In genomic region chr10:114300036-114300645, GRCh38 we compare ENCODE assay signal across 15 cellular contexts.
DNase-seq lines count a peak whose midpoint lies in the region; ATAC-seq, FAIRE-seq and TF ChIP-seq lines count a peak whose summit lies in the region.
"Had no signal": no experiment of that assay in that cellular context is flagged by ENCODE, and none has a peak within 500 bp of the region (broad histone marks: within the 10 kb centered on the region; RNA-seq: fewer than 3 reads in every experiment).

No MANE protein-coding gene starts in this region.

- H3K23ac ChIP-seq in IMR-90 (ENCODE audit: low read depth, low read length) = no peak overlapping the region

- dilution Hi-C loops in IMR-90 (cut with HindIII; ENCODE audit: low sequenced_read_pairs, unreplicated experiment) = no loop called here

- no peak overlapping the region for H2AK9ac ChIP-seq in IMR-90 (replicated peaks; ENCODE audit: low read depth, low read length, poor library complexity)

- intact Hi-C loops in IMR-90 (cut with micrococcal nuclease) (loop anchor here (5.0 to 10.0 kb wide), 5 partner anchors 335 to 827 kb away; no protein-coding TSS in a partner anchor), kidney (cut with DNase I) (loop anchor here (10.0 kb wide), 1 partner anchor 135 kb away; no protein-coding TSS in a partner anchor), sigmoid colon (cut with DNase I) (loop anchor here (5.0 kb wide), 3 partner anchors 247 to 827 kb away; no protein-coding TSS in a partner anchor)

- CTCF ChIA-PET in IMR-90 (lab: Yijun Ruan, JAX) = no interaction called here

- no peak for ATAC-seq in IMR-90 (ENCODE audit: low read depth)
- ATAC-seq in GM18502 (IDR thresholded peaks at IDR 0.05; ENCODE audit: poor library complexity, unreplicated experiment) = no peak
- ATAC-seq: GM23338, HCT116 had no signal

- no peak overlapping the region for H2AK5ac ChIP-seq in IMR-90 (ENCODE audit: low read depth, low read length)

- peak overlapping the region; percentile 14 for H2AFZ ChIP-seq in IMR-90 (replicated peaks; ENCODE audit: low read length, poor library complexity)
- H2AFZ ChIP-seq: GM23338 had no signal

- POLR2A ChIA-PET in IMR-90 (lab: Charles Lee; ENCODE audit: unreplicated experiment) = no interaction called here

- BruUV-seq in IMR-90 (replicated peaks; lab: Mats Ljungman, UMichigan) = no TSS peak

- no peak overlapping the region for H2BK20ac ChIP-seq in IMR-90 (ENCODE audit: low read depth, low read length)

- no peak overlapping the region for H3K4me2 ChIP-seq in IMR-90 (ENCODE audit: low read depth, low read length)
- H3K4me2 ChIP-seq: GM23338 had no signal

- no peaks in the 10 kb centered on the region for H3K79me1 ChIP-seq in IMR-90 (ENCODE audit: low read depth in 1 of 2, low read length in 2 of 2)

- H3K4me3 ChIP-seq in IMR-90 (ENCODE audit: insufficient read depth, low read depth, low read length) (no peak overlapping the region), kidney (ENCODE audit: low read length in 2 of 2) (no peak overlapping the region), sigmoid colon (no peak overlapping the region)
- H3K4me3 ChIP-seq: GM23338 had no signal

- peaks cover 15% of the 10 kb centered on the region for H3K9me3 ChIP-seq in IMR-90 (ENCODE audit: control insufficient read depth, insufficient read depth, low read length)
- peaks cover 11 to 14% of the 10 kb centered on the region in 2 donors for H3K9me3 ChIP-seq in kidney (ENCODE audit: control insufficient read depth in 1 of 2, low read length in 2 of 2)
- H3K9me3 ChIP-seq in sigmoid colon = peaks cover 2 to 13% (median 8%) of the 10 kb centered on the region in 4 donors

- no peak overlapping the region for H3K18ac ChIP-seq in IMR-90 (ENCODE audit: low read depth, low read length)

- DNase-seq in IMR-90 (no peak), kidney (peak; percentile 43), sigmoid colon (peak; percentile 56), NOMO-1 treated with DMSO at 0.1 percent for 48 hours (lab: John Stamatoyannopoulos, UW; ENCODE audit: unreplicated experiment) (no peak), mucosa of gallbladder (ENCODE audit: low spot score) (no peak)
- DNase-seq: C1 segment of cervical spinal cord; CD4-positive, alpha-beta memory T cell; DMS153; DND-41; H9 had no signal

- no peak for FAIRE-seq in kidney (lab: Jason Lieb, UNC)
- FAIRE-seq: G401.6, GM12892 had no signal

- no peak for TF ChIP-seq RAD21 in IMR-90 (IDR thresholded peaks at IDR 0.05; ENCODE audit: low read length)

- in situ Hi-C loops in IMR-90 (cut with MboI; ENCODE audit: low sequenced_read_pairs) = loop anchor here (5.0 to 10.0 kb wide), 3 partner anchors 247 to 825 kb away; no protein-coding TSS in a partner anchor

- TF ChIP-seq EP300 in sigmoid colon (IDR thresholded peaks at IDR 0.05) = no peak

- TF ChIP-seq POLR2A in IMR-90 (IDR thresholded peaks at IDR 0.05; ENCODE audit: low read depth, low read length) (no peak), sigmoid colon (IDR thresholded peaks at IDR 0.05) (no peak)

- TF ChIP-seq CTCF in IMR-90 (conservative IDR thresholded peaks at IDR 0.05; ENCODE audit: low read depth, low read length) (no peak), kidney (IDR thresholded peaks at IDR 0.05; ENCODE audit: borderline replicate concordance, extremely low read depth, insufficient read depth) (no peak), sigmoid colon (IDR thresholded peaks at IDR 0.05) (no peak)

- H2BK120ac ChIP-seq in IMR-90 (ENCODE audit: low read depth, low read length) = no peak overlapping the region

- H3K27me3 ChIP-seq in IMR-90 (ENCODE audit: control insufficient read depth, insufficient read depth, low read length) = peaks cover 12% of the 10 kb centered on the region
- no peaks in the 10 kb centered on the region for H3K27me3 ChIP-seq in sigmoid colon

- no peak overlapping the region for H4K91ac ChIP-seq in IMR-90 (ENCODE audit: insufficient read depth, low read depth, low read length)

- WGBS in IMR-90 (ENCODE audit: extremely low coverage in 2 of 2, insufficient read length in 1 of 2), 2 experiments = 71% methylated on average over 1 of the region's 16 CpGs; no CpG with 5 or more reads in 1 of the 2 experiments
- WGBS in sigmoid colon, 2 donors = 95 to 96% methylated on average over 16 of the region's 16 CpGs

- no peak overlapping the region for H3K4ac ChIP-seq in IMR-90 (ENCODE audit: low read depth, low read length)

- no peak overlapping the region for H3K9ac ChIP-seq in IMR-90 (ENCODE audit: low read depth, low read length)
- no peak overlapping the region for H3K9ac ChIP-seq in kidney (ENCODE audit: low read length in 2 of 2)

- H2BK5ac ChIP-seq in IMR-90 (ENCODE audit: low read depth, low read length, poor library complexity, severe bottlenecking) = no peak overlapping the region

- H3K9me1 ChIP-seq in IMR-90 (ENCODE audit: insufficient read depth, low read length) = no peaks in the 10 kb centered on the region

- H3K4me1 ChIP-seq in IMR-90 (ENCODE audit: control insufficient read depth, insufficient read depth, low read length) = peaks cover 3% of the 10 kb centered on the region
- H3K4me1 ChIP-seq in kidney (ENCODE audit: control insufficient read depth in 1 of 2, insufficient read depth in 1 of 2, low read depth in 1 of 2, low read length in 2 of 2) = peaks cover 7% of the 10 kb centered on the region in 2 donors
- H3K4me1 ChIP-seq in sigmoid colon = peaks cover 0 to 17% (median 11%) of the 10 kb centered on the region in 4 donors

- H4K8ac ChIP-seq in IMR-90 (ENCODE audit: low read depth in 2 of 2, low read length in 2 of 2) = no peak overlapping the region

- no peak overlapping the region for H2BK15ac ChIP-seq in IMR-90 (ENCODE audit: low read depth, low read length)

- H4K5ac ChIP-seq in IMR-90 (ENCODE audit: low read depth, low read length) = no peak overlapping the region

- H3K56ac ChIP-seq in IMR-90 (ENCODE audit: extremely low read depth, insufficient read depth, low read length) = no peak overlapping the region

- no peaks in the 10 kb centered on the region for H3K36me3 ChIP-seq in IMR-90 (ENCODE audit: control insufficient read depth, insufficient read depth, low read length)
- H3K36me3 ChIP-seq in kidney (ENCODE audit: control insufficient read depth in 1 of 2, insufficient read depth in 2 of 2, low read length in 2 of 2) = peaks cover 17 to 25% of the 10 kb centered on the region in 2 donors
- peaks cover 0 to 48% (median 20%) of the 10 kb centered on the region in 4 donors for H3K36me3 ChIP-seq in sigmoid colon

- no peak overlapping the region for H3K27ac ChIP-seq in IMR-90 (ENCODE audit: insufficient read depth, low read length)
- H3K27ac ChIP-seq in kidney (ENCODE audit: low read depth in 2 of 2, low read length in 2 of 2) = no peak overlapping the region
- no peak overlapping the region for H3K27ac ChIP-seq in sigmoid colon

- no peak overlapping the region for H3K14ac ChIP-seq in IMR-90 (replicated peaks; ENCODE audit: low read depth, low read length)

- no peaks in the 10 kb centered on the region; the same call in 1 of the 2 replicates for H4K20me1 ChIP-seq in IMR-90 (ENCODE audit: insufficient read depth, low read length)

TF ChIP-seq in IMR-90, 13 proteins besides CTCF, POLR2A, EP300 and RAD21:
- no peak for TF ChIP-seq MAFK (IDR thresholded peaks at IDR 0.05; ENCODE audit: low read depth, low read length)
- TF ChIP-seq MAZ (IDR thresholded peaks at IDR 0.05; ENCODE audit: borderline replicate concordance, low read depth, low read length) = no peak
- no peak for TF ChIP-seq CHD1 (IDR thresholded peaks at IDR 0.05; ENCODE audit: low read depth, low read length)
- TF ChIP-seq USF2 (IDR thresholded peaks at IDR 0.05; ENCODE audit: low read depth, low read length) = no peak
- TF ChIP-seq MXI1 (IDR thresholded peaks at IDR 0.05; ENCODE audit: borderline replicate concordance, low read depth, low read length) = no peak

Comparison
In these comparisons a context has a peak if more than half of its experiments do, and no peak if none do; other contexts are left out.
1. DNase-seq: peak in kidney (single experiment) and sigmoid colon (single experiment); none in IMR-90 (single experiment), NOMO-1 treated with DMSO at 0.1 percent for 48 hours (single experiment) and mucosa of gallbladder (single experiment).